1 cellular context compared by ENCODE assay signal in genomic region chr14:31582286-31582691, GRCh38.
A peak's percentile ranks its signal among the peaks of the same experiment; 100 is the strongest.
TF ChIP-seq lines count a peak whose summit lies in the region.

No MANE protein-coding gene starts in this region.

TF ChIP-seq in IMR-90, 13 proteins besides CTCF, POLR2A, EP300 and RAD21 (continued from another document):
- TF ChIP-seq ELK1 (IDR thresholded peaks at IDR 0.05; ENCODE audit: borderline replicate concordance, low read depth, low read length), result no peak
- TF ChIP-seq BHLHE40 (IDR thresholded peaks at IDR 0.05; ENCODE audit: low read depth, low read length), result 0 out of 2 replicates have a peak, but pooled peaks have one; percentile 10
- no peak for TF ChIP-seq MAZ (IDR thresholded peaks at IDR 0.05; ENCODE audit: borderline replicate concordance, low read depth, low read length)
- no peak for TF ChIP-seq SMC3 (IDR thresholded peaks at IDR 0.05; ENCODE audit: low read depth, low read length)
